Comparison of ENCODE assay signal across 24 cellular contexts in the genomic region with DNA sequence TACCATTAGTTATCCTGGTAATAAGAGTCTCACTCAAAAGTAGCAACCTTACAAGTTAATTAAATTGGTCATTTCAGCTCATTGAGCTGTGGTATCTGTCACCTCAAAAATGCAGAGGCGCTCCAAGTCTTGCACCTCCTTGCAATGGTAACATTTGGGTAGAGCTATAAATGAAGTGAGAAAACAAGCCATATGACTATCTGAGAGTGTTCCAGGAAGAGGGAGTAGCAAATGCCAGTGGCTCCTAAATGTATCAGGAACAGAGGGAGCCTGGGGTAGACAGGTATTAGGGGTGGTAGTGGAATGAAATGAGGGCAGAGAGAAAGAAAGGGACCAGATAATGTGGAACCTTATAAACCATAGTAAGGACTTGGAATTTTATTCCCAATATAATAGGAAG. TPM values are rescaled to one million over a fixed set of nuclear protein-coding genes. Genes with fewer than 3 reads are reported as not detected.
DNase-seq lines count a peak whose midpoint lies in the region; ATAC-seq and TF ChIP-seq lines count a peak whose summit lies in the region.
"Had no signal": no experiment of that assay in that cellular context is flagged by ENCODE, and none has a peak within 500 bp of the region (broad histone marks: within the 10 kb centered on the region; RNA-seq: fewer than 3 reads in every experiment).

No MANE protein-coding gene starts in this region.

- ATAC-seq in Right ventricle myocardium inferior (no peak), Right ventricle myocardium superior (ENCODE audit: poor library complexity) (no peak)
- ATAC-seq: GM12878 had no signal

- H3K27ac ChIP-seq in left ventricle myocardium inferior (replicated peaks) (peak overlapping the region; percentile 24), right atrium auricular region (peak overlapping the region; percentile 40 to 73), SJCRH30 (no peak overlapping the region)
- H3K27ac ChIP-seq: BLaER1 had no signal

- H3K9me3 ChIP-seq in left ventricle myocardium inferior (replicated peaks) (peaks cover 27% of the 10 kb centered on the region), right atrium auricular region (peaks cover 0 to 20% of the 10 kb centered on the region in 2 donors), SJCRH30 (replicated peaks) (no peaks in the 10 kb centered on the region)
- H3K9me3 ChIP-seq: BE2C had no signal

- peaks cover 46% of the 10 kb centered on the region for H3K4me1 ChIP-seq in left ventricle myocardium inferior
- peaks cover 0 to 38% of the 10 kb centered on the region in 2 donors for H3K4me1 ChIP-seq in right atrium auricular region
- no peaks in the 10 kb centered on the region for H3K4me1 ChIP-seq in SJCRH30
- H3K4me1 ChIP-seq: BE2C had no signal

- H3K36me3 ChIP-seq in left ventricle myocardium inferior (peaks cover 72% of the 10 kb centered on the region), right atrium auricular region (peaks cover 14% of the 10 kb centered on the region), SJCRH30 (peaks cover 35% of the 10 kb centered on the region)
- H3K36me3 ChIP-seq: BE2C had no signal

- TF ChIP-seq CTCF in left ventricle myocardium inferior (IDR thresholded peaks at IDR 0.05; ENCODE audit: borderline replicate concordance) (no peak), right atrium auricular region (IDR thresholded peaks at IDR 0.05) (no peak), foreskin fibroblast (IDR thresholded peaks at IDR 0.05; ENCODE audit: low read depth, low read length) (no peak)

- DNase-seq in left ventricle myocardium inferior (no peak), Right ventricle myocardium inferior (ENCODE audit: missing footprints) (no peak), right atrium auricular region (ENCODE audit: low spot score) (no peak), Right ventricle myocardium superior (no peak), inferior parietal cortex (ENCODE audit: extremely low spot score) (peak; percentile 29), foreskin fibroblast (no peak), SJCRH30 (no peak)
- DNase-seq: 8988T; ACHN; BE2C; C1 segment of cervical spinal cord; CD4-positive, alpha-beta memory T cell; CD4-positive, CD25-positive, alpha-beta regulatory T cell; CD8-positive, alpha-beta memory T cell; COR-L47; DMS 273 treated with DMSO at 0.1 percent for 48 hours; DMS153; DMS53; DMS79; DND-41; EL; GDM1 had no signal

- intact Hi-C loops in left ventricle myocardium inferior (cut with micrococcal nuclease), result no loop called here
- intact Hi-C loops in Right ventricle myocardium inferior (cut with DNase I), result no loop called here
- intact Hi-C loops in Right ventricle myocardium superior (cut with DNase I), result no loop called here

- H3K4me3 ChIP-seq in left ventricle myocardium inferior, result no peak overlapping the region
- H3K4me3 ChIP-seq in right atrium auricular region, result no peak overlapping the region
- no peak overlapping the region for H3K4me3 ChIP-seq in foreskin fibroblast (ENCODE audit: low read depth in 1 of 2, low read length in 2 of 2)
- no peak overlapping the region for H3K4me3 ChIP-seq in SJCRH30
- H3K4me3 ChIP-seq: BLaER1, GM12878 had no signal

- H3K27me3 ChIP-seq in left ventricle myocardium inferior (ENCODE audit: low read depth) (no peaks in the 10 kb centered on the region), right atrium auricular region (no peaks in the 10 kb centered on the region), SJCRH30 (no peaks in the 10 kb centered on the region)
- H3K27me3 ChIP-seq: BE2C, BLaER1 had no signal

RNA-seq across cellular contexts. Expression of a gene that starts 6.0 kb away (rescaled TPM):
- total RNA-seq in left ventricle myocardium inferior (13.3 TPM), Right ventricle myocardium inferior (9.5 TPM), right atrium auricular region (10 to 100 TPM; 12.8 to 18.7 TPM), Right ventricle myocardium superior (12.0 TPM)
- 8.1 and 8.4 TPM in 2 replicates for total RNA-seq in SJCRH30 (2014; rRNA removed; shearing (Covaris generic))

RNA-seq across cellular contexts. Expression of a gene that starts 48.1 kb away (rescaled TPM):
- total RNA-seq in left ventricle myocardium inferior (44.5 TPM), Right ventricle myocardium inferior (50.2 TPM), right atrium auricular region (10 to 100 TPM; 27.5 to 33.9 TPM), Right ventricle myocardium superior (44.4 TPM)
- 34.8 and 38.9 TPM in 2 replicates for total RNA-seq in SJCRH30 (2014; rRNA removed; shearing (Covaris generic))

RNA-seq across cellular contexts. Expression of a gene that starts 55.2 kb away (rescaled TPM):
- total RNA-seq in left ventricle myocardium inferior, result 13.4 TPM
- 15.5 TPM for total RNA-seq in Right ventricle myocardium inferior
- total RNA-seq in right atrium auricular region, result 10 to 100 TPM; 11.3 to 12.0 TPM
- 12.7 TPM for total RNA-seq in Right ventricle myocardium superior
- 7.9 and 8.6 TPM in 2 replicates for total RNA-seq in SJCRH30 (2014; rRNA removed; shearing (Covaris generic))
